12 cellular contexts compared by ENCODE assay signal in genomic region chr9:128204858-128205257, GRCh38. TPM values are rescaled to one million over a fixed set of nuclear protein-coding genes. Genes with fewer than 3 reads are reported as not detected.
DNase-seq lines count a peak whose midpoint lies in the region; ATAC-seq and TF ChIP-seq lines count a peak whose summit lies in the region.
"Had no signal": no experiment of that assay in that cellular context is flagged by ENCODE, and none has a peak within 500 bp of the region (broad histone marks: within the 10 kb centered on the region; RNA-seq: fewer than 3 reads in every experiment).

No MANE protein-coding gene starts in this region.

- WGBS in heart left ventricle, 4 donors = 56 to 88% (median 70%) methylated on average over 4 to 7 of the region's 7 CpGs
- 75% methylated on average over 7 of the region's 7 CpGs for WGBS in right cardiac atrium

- no peaks in the 10 kb centered on the region for H3K36me3 ChIP-seq in heart left ventricle
- H3K36me3 ChIP-seq: right lobe of liver had no signal

- H3K27me3 Mint-ChIP-seq in glutamatergic neuron (ENCODE audit: unreplicated experiment) = peaks cover 13% of the 10 kb centered on the region

- H3K9me3 ChIP-seq in heart left ventricle (no peaks in the 10 kb centered on the region), right cardiac atrium (ENCODE audit: control insufficient read depth, low read length) (no peaks in the 10 kb centered on the region)
- H3K9me3 ChIP-seq: right lobe of liver had no signal

- H3K4me3 ChIP-seq in heart left ventricle = peak overlapping the region in 7 of 12 donors; percentile 50 to 84 (median 75)
- H3K4me3 ChIP-seq in right cardiac atrium (ENCODE audit: low read length) = no peak overlapping the region

- H3K4me3 Mint-ChIP-seq in glutamatergic neuron (ENCODE audit: unreplicated experiment) = peak overlapping the region; percentile 93

- H3K27ac Mint-ChIP-seq in glutamatergic neuron (ENCODE audit: unreplicated experiment) = peak overlapping the region; percentile 97
- H3K27ac Mint-ChIP-seq: activated T-helper 1 cell treated with anti-CD3 and anti-CD28 coated beads, Interleukin-12 subunit alpha, Interleukin-12 subunit beta, Interleukin-2, Interleukin-4 antibody, amounts not matched to agents 30 ng/mL and 10 ng/mL and 1 ng/mL, durations not matched to agents 14 hours and 24 hours and 36 hours; effector memory CD8-positive, alpha-beta T cell; stimulated activated memory B cell treated with anti-CD40 and anti-IgM and Interleukin-4, amounts not matched to agents 10 μg/mL and 1 μg/mL and 100 μg/mL, for 72 hours had no signal

- TF ChIP-seq CTCF in heart left ventricle (IDR thresholded peaks at IDR 0.05) (no peak), glutamatergic neuron (IDR thresholded peaks at IDR 0.05; ENCODE audit: partially characterized antibody, unreplicated experiment) (no peak), omental fat pad (IDR thresholded peaks at IDR 0.05) (no peak)

- TF ChIP-seq POLR2A in heart left ventricle (IDR thresholded peaks at IDR 0.05) = no peak

- DNase-seq in heart left ventricle (no peak), right cardiac atrium (no peak), glutamatergic neuron (peak; percentile 49), omental fat pad (ENCODE audit: low spot score) (no peak)
- DNase-seq: effector memory CD8-positive, alpha-beta T cell; NK-92 treated with Interleukin-12 subunit alpha and Interleukin-12 subunit beta, amount 100 ng/mL, for 24 hours; T1000 had no signal

- peaks cover 17% of the 10 kb centered on the region for H3K4me1 Mint-ChIP-seq in glutamatergic neuron (ENCODE audit: low read depth, unreplicated experiment)

- H3K4me1 ChIP-seq in heart left ventricle = peaks cover 0 to 19% (median 8%) of the 10 kb centered on the region in 12 donors
- H3K4me1 ChIP-seq in right cardiac atrium (ENCODE audit: control insufficient read depth, insufficient read depth, low read length) = no peaks in the 10 kb centered on the region

- H3K27me3 ChIP-seq in heart left ventricle (peaks cover 0 to 14% (median 6%) of the 10 kb centered on the region in 9 donors), right cardiac atrium (ENCODE audit: control insufficient read depth, insufficient read depth) (no peaks in the 10 kb centered on the region)
- H3K27me3 ChIP-seq: right lobe of liver had no signal

- intact Hi-C loops in heart left ventricle (cut with DNase I) (loop anchor here in 2 of 10 donors (10.0 kb wide), 2 partner anchors 50 to 140 kb away; partner anchors contain the start of gene SLC27A4 (in 1 of the 2)), right cardiac atrium (cut with DNase I) (no loop called here)

- H3K27ac ChIP-seq in heart left ventricle (peak overlapping the region in 3 of 12 donors; percentile 56 to 62 (median 59)), right cardiac atrium (ENCODE audit: low read length) (no peak overlapping the region), temporal lobe (ENCODE audit: low read depth, low read length) (peak overlapping the region; percentile 68)
- H3K27ac ChIP-seq: right lobe of liver had no signal

- H3K36me3 Mint-ChIP-seq in glutamatergic neuron (ENCODE audit: unreplicated experiment) = no peaks in the 10 kb centered on the region
- H3K36me3 Mint-ChIP-seq: stimulated activated memory B cell treated with anti-CD40 and anti-IgM and Interleukin-4, amounts not matched to agents 10 μg/mL and 1 μg/mL and 100 μg/mL, for 72 hours had no signal

- peaks cover 9% of the 10 kb centered on the region for H3K9me3 Mint-ChIP-seq in glutamatergic neuron (ENCODE audit: unreplicated experiment)
- H3K9me3 Mint-ChIP-seq: activated T-helper 1 cell treated with anti-CD3 and anti-CD28 coated beads, Interleukin-12 subunit alpha, Interleukin-12 subunit beta, Interleukin-2, Interleukin-4 antibody, amounts not matched to agents 30 ng/mL and 10 ng/mL and 1 ng/mL, durations not matched to agents 14 hours and 24 hours and 36 hours; effector memory CD8-positive, alpha-beta T cell; stimulated activated memory B cell treated with anti-CD40 and anti-IgM and Interleukin-4, amounts not matched to agents 10 μg/mL and 1 μg/mL and 100 μg/mL, for 72 hours had no signal

- no peak for ATAC-seq in heart left ventricle
- no peak for ATAC-seq in right cardiac atrium
- no peak for ATAC-seq in omental fat pad (ENCODE audit: low FRiP score)
- ATAC-seq in GM21367 (IDR thresholded peaks at IDR 0.05; ENCODE audit: unreplicated experiment) = no peak
- ATAC-seq: effector memory CD8-positive, alpha-beta T cell had no signal

RNA-seq across cellular contexts. Expression of gene DNM1, which starts 1.7 kb away (rescaled TPM):
- total RNA-seq in heart left ventricle (10 to 100 TPM in 1 of 9 donors, 1 to 10 TPM in 8; 1.6 to 17.2 (median 3.6) TPM), right cardiac atrium (1 to 10 TPM; 4.4 to 7.4 (median 5.8) TPM), glutamatergic neuron (ENCODE audit: unreplicated experiment) (276 TPM), temporal lobe (108 TPM), omental fat pad (10 to 100 TPM in 3 of 4 donors, 1 to 10 TPM in 1; 4.0 to 60.5 (median 20.0) TPM)
- polyA plus RNA-seq in heart left ventricle (1 to 10 TPM; 2.2 to 7.7 TPM), right cardiac atrium (6.0 TPM)

RNA-seq across cellular contexts. Expression of gene CIZ1, which starts 13.5 kb away (rescaled TPM):
- 100 to 1,000 TPM in 1 of 9 donors, 10 to 100 TPM in 8; 42.6 to 101 (median 79.3) TPM for total RNA-seq in heart left ventricle
- 10 to 100 TPM; 43.7 to 53.8 TPM for polyA plus RNA-seq in heart left ventricle
- total RNA-seq in right cardiac atrium = 10 to 100 TPM; 75.9 to 81.5 (median 81.0) TPM
- 39.0 TPM for polyA plus RNA-seq in right cardiac atrium
- 174 TPM for total RNA-seq in glutamatergic neuron (ENCODE audit: unreplicated experiment)
- total RNA-seq in temporal lobe = 23.6 TPM
- 10 to 100 TPM; 40.1 to 70.1 (median 52.5) TPM for total RNA-seq in omental fat pad

RNA-seq across cellular contexts. Expression of gene BBLN, which starts 44.8 kb away (rescaled TPM):
- total RNA-seq in heart left ventricle = 100 to 1,000 TPM in 2 of 9 donors, 10 to 100 TPM in 7; 29.9 to 280 (median 46.4) TPM
- polyA plus RNA-seq in heart left ventricle = 100 to 1,000 TPM in 1 of 2 donors, 10 to 100 TPM in 1; 47.3 to 122 TPM
- total RNA-seq in right cardiac atrium = 10 to 100 TPM; 41.6 to 58.0 (median 49.1) TPM
- 138 TPM for polyA plus RNA-seq in right cardiac atrium
- 147 TPM for total RNA-seq in glutamatergic neuron (ENCODE audit: unreplicated experiment)
- total RNA-seq in temporal lobe = 44.7 TPM
- 100 to 1,000 TPM; 117 to 174 (median 138) TPM for total RNA-seq in omental fat pad

RNA-seq across cellular contexts. Expression of gene LCN2, which starts 55.6 kb away (rescaled TPM):
- total RNA-seq in heart left ventricle (1 to 10 TPM in 1 of 9 donors, not detected in 8; 5.8 TPM), right cardiac atrium (not detected), glutamatergic neuron (ENCODE audit: unreplicated experiment) (not detected), temporal lobe (0.25 TPM), omental fat pad (1 to 10 TPM in 2 of 4 donors, not detected in 2; 1.7 TPM)
- polyA plus RNA-seq in heart left ventricle (1 to 10 TPM in 1 of 2 donors, not detected in 1; 1.1 TPM), right cardiac atrium (0.16 TPM)
- total RNA-seq: activated T-helper 1 cell treated with anti-CD3 and anti-CD28 coated beads, Interleukin-12 subunit alpha, Interleukin-12 subunit beta, Interleukin-2, Interleukin-4 antibody, amounts not matched to agents 30 ng/mL and 10 ng/mL and 1 ng/mL, durations not matched to agents 14 hours and 24 hours and 36 hours had no signal
